Comparison of ENCODE assay signal across 33 cellular contexts in genomic region chr13:61546413-61546812, GRCh38.
"Had no signal": no experiment of that assay in that cellular context is flagged by ENCODE, and none has a peak within 500 bp of the region (broad histone marks: within the 10 kb centered on the region; RNA-seq: fewer than 3 reads in every experiment).

No MANE protein-coding gene starts in this region.

- ATAC-seq: activated CD8-positive, alpha-beta T cell treated with anti-CD3 and anti-CD28 coated beads for 36 hours; activated naive CD4-positive, alpha-beta T cell treated with anti-CD3 and anti-CD28 coated beads, Interleukin-2, amount 50 U/mL, for 72 hours; activated T-cell treated with anti-CD3 and anti-CD28 coated beads, Interleukin-2, amount 50 U/mL, for 4 hours; body of pancreas; T-cell; T-helper 17 cell had no signal

- H3K9me3 ChIP-seq: adrenal gland, ascending aorta, body of pancreas, breast epithelium had no signal

- H3K36me3 Mint-ChIP-seq: activated CD4-positive, alpha-beta memory T cell treated with anti-CD3 and anti-CD28 coated beads for 36 hours; activated naive CD4-positive, alpha-beta T cell treated with anti-CD3 and anti-CD28 coated beads, Interleukin-2, amount 50 U/mL, for 72 hours; activated naive CD8-positive, alpha-beta T cell treated with anti-CD3 and anti-CD28 coated beads for 36 hours; T-cell had no signal

- FAIRE-seq: TTC549 had no signal

- H3K4me3 Mint-ChIP-seq: activated B cell treated with CpG ODN at 0.5 μM for 24 hours; activated CD4-positive, alpha-beta memory T cell treated with anti-CD3 and anti-CD28 coated beads for 36 hours; activated CD4-positive, alpha-beta T cell treated with anti-CD3 and anti-CD28 coated beads, Interleukin-2, amount 10 ng/mL, durations not matched to agents 24 days and 14 days; activated CD8-positive, alpha-beta T cell treated with anti-CD3 and anti-CD28 coated beads for 36 hours; activated naive CD4-positive, alpha-beta T cell treated with anti-CD3 and anti-CD28 coated beads for 36 hours; activated naive CD8-positive, alpha-beta T cell treated with anti-CD3 and anti-CD28 coated beads for 36 hours; activated T-cell treated with anti-CD3 and anti-CD28 coated beads, Interleukin-2, amount 50 U/mL, for 4 hours; central memory CD8-positive, alpha-beta T cell; T-cell; T-helper 17 cell had no signal

- H3K27me3 Mint-ChIP-seq: activated B cell treated with CpG ODN at 0.5 μM for 24 hours; activated CD4-positive, alpha-beta memory T cell treated with anti-CD3 and anti-CD28 coated beads for 36 hours; activated CD4-positive, alpha-beta T cell treated with anti-CD3 and anti-CD28 coated beads, Interleukin-2, amount 10 ng/mL, durations not matched to agents 24 days and 14 days; activated CD8-positive, alpha-beta T cell treated with anti-CD3 and anti-CD28 coated beads for 36 hours; activated naive CD8-positive, alpha-beta T cell treated with anti-CD3 and anti-CD28 coated beads for 36 hours; central memory CD8-positive, alpha-beta T cell; T-cell; T-helper 17 cell had no signal

- H3K36me3 ChIP-seq: adrenal gland, ascending aorta, brain microvascular endothelial cell, breast epithelium had no signal

- H3K27me3 ChIP-seq: adrenal gland, ascending aorta, body of pancreas, brain microvascular endothelial cell, breast epithelium had no signal

- H3K9me3 Mint-ChIP-seq: activated B cell treated with CpG ODN at 0.5 μM for 24 hours; activated CD4-positive, alpha-beta memory T cell treated with anti-CD3 and anti-CD28 coated beads for 36 hours; activated CD4-positive, alpha-beta T cell treated with anti-CD3 and anti-CD28 coated beads, Interleukin-2, amount 10 ng/mL, durations not matched to agents 24 days and 14 days; activated naive CD4-positive, alpha-beta T cell treated with anti-CD3 and anti-CD28 coated beads for 36 hours; activated naive CD8-positive, alpha-beta T cell treated with anti-CD3 and anti-CD28 coated beads for 36 hours; activated T-cell treated with anti-CD3 and anti-CD28 coated beads, Interleukin-2, amount 50 U/mL, for 4 hours; activated T-helper 2 cell treated with anti-CD3 and anti-CD28 coated beads, Interferon-gamma antibody, Interleukin-2, Interleukin-4, amounts not matched to agents 10 μg/mL and 5 μg/mL and 100 μg/mL, durations not matched to agents 14 hours and 24 hours and 36 hours had no signal

- H3K4me1 Mint-ChIP-seq: activated B cell treated with CpG ODN at 0.5 μM for 24 hours; activated CD4-positive, alpha-beta T cell treated with anti-CD3 and anti-CD28 coated beads, Interleukin-2, amount 10 ng/mL, durations not matched to agents 24 days and 14 days; activated naive CD8-positive, alpha-beta T cell treated with anti-CD3 and anti-CD28 coated beads for 36 hours; central memory CD8-positive, alpha-beta T cell; T-cell; T-helper 17 cell had no signal

- H3K4me3 ChIP-seq: adrenal gland, ascending aorta, body of pancreas, breast epithelium had no signal

- H3K27ac ChIP-seq: adrenal gland, ascending aorta, body of pancreas, brain microvascular endothelial cell, breast epithelium, VCaP had no signal

- H3K4me1 ChIP-seq: adrenal gland, ascending aorta, body of pancreas, breast epithelium had no signal

- DNase-seq: activated B cell treated with CpG ODN at 0.5 μM for 24 hours; activated CD4-positive, alpha-beta memory T cell treated with anti-CD3 and anti-CD28 coated beads for 36 hours; activated CD4-positive, alpha-beta T cell treated with anti-CD3 and anti-CD28 coated beads for 4 hours; activated CD4-positive, alpha-beta T cell treated with anti-CD3 and anti-CD28 coated beads, Interleukin-2, amount 10 ng/mL, durations not matched to agents 24 days and 14 days; activated CD4-positive, alpha-beta T cell treated with anti-CD3 and anti-CD28 coated beads, Interleukin-2, amount 50 U/mL, for 1 hour; activated CD4-positive, alpha-beta T cell treated with anti-CD3 and anti-CD28 coated beads, Interleukin-2, amount 50 U/mL, for 4 hours; activated CD4-positive, CD25-positive, alpha-beta regulatory T cell treated with anti-CD3 and anti-CD28 coated beads, Interleukin-2, amount 50 U/mL, for 72 hours; activated CD8-positive, alpha-beta memory T cell treated with anti-CD3 and anti-CD28 coated beads, Interleukin-2, amount 50 U/mL, for 4 hours; activated CD8-positive, alpha-beta T cell treated with anti-CD3 and anti-CD28 coated beads for 36 hours; activated effector memory CD4-positive, alpha-beta T cell treated with Interleukin-2 at 50 U/mL for 16 hours; activated gamma-delta T cell; activated naive CD4-positive, alpha-beta T cell; activated naive CD4-positive, alpha-beta T cell treated with anti-CD3 and anti-CD28 coated beads for 36 hours; activated naive CD4-positive, alpha-beta T cell treated with anti-CD3 and anti-CD28 coated beads, Interleukin-2, amount 50 U/mL, for 16 hours; activated naive CD8-positive, alpha-beta T cell treated with anti-CD3 and anti-CD28 coated beads for 36 hours; activated T-cell treated with anti-CD3 and anti-CD28 coated beads for 4 hours; activated T-cell treated with anti-CD3 and anti-CD28 coated beads, Interleukin-2, amount 50 U/mL, for 1 hour; activated T-cell treated with anti-CD3 and anti-CD28 coated beads, Interleukin-2, amount 50 U/mL, for 4 hours; adrenal gland; amniotic stem cell; anterior cingulate cortex; body of pancreas; brain microvascular endothelial cell; cerebellar nuclear complex; T-cell; T-helper 17 cell had no signal

- H3K27ac Mint-ChIP-seq: activated B cell treated with CpG ODN at 0.5 μM for 24 hours; activated CD4-positive, alpha-beta memory T cell treated with anti-CD3 and anti-CD28 coated beads for 36 hours; activated CD4-positive, alpha-beta T cell treated with anti-CD3 and anti-CD28 coated beads, Interleukin-2, amount 10 ng/mL, durations not matched to agents 24 days and 14 days; activated CD8-positive, alpha-beta T cell treated with anti-CD3 and anti-CD28 coated beads for 36 hours; activated naive CD4-positive, alpha-beta T cell treated with anti-CD3 and anti-CD28 coated beads for 36 hours; activated naive CD4-positive, alpha-beta T cell treated with anti-CD3 and anti-CD28 coated beads, Interleukin-2, amount 50 U/mL, for 72 hours; activated naive CD8-positive, alpha-beta T cell treated with anti-CD3 and anti-CD28 coated beads for 36 hours; activated T-helper 2 cell treated with anti-CD3 and anti-CD28 coated beads, Interferon-gamma antibody, Interleukin-2, Interleukin-4, amounts not matched to agents 10 μg/mL and 5 μg/mL and 100 μg/mL, durations not matched to agents 14 hours and 24 hours and 36 hours; T-cell; T-helper 17 cell had no signal
